10 cellular contexts compared by ENCODE assay signal in genomic region chr7:159143780-159144755, GRCh38. TPM values are rescaled to one million over a fixed set of nuclear protein-coding genes. Genes with fewer than 3 reads are reported as not detected.
DNase-seq lines count a peak whose midpoint lies in the region; ATAC-seq and TF ChIP-seq lines count a peak whose summit lies in the region.
"Had no signal": no experiment of that assay in that cellular context is flagged by ENCODE, and none has a peak within 500 bp of the region (broad histone marks: within the 10 kb centered on the region; RNA-seq: fewer than 3 reads in every experiment).

No MANE protein-coding gene starts in this region.

- H3K4me1 ChIP-seq in body of pancreas: peaks cover 7% of the 10 kb centered on the region
- peaks cover 0 to 14% of the 10 kb centered on the region in 2 donors for H3K4me1 ChIP-seq in lung (ENCODE audit: control insufficient read depth in 2 of 2, insufficient read depth in 2 of 2, low read length in 2 of 2)
- peaks cover 12% of the 10 kb centered on the region for H3K4me1 ChIP-seq in stomach smooth muscle (ENCODE audit: control insufficient read depth, insufficient read depth, low read length)

- H3K27me3 ChIP-seq in body of pancreas: no peaks in the 10 kb centered on the region
- peaks cover 4% of the 10 kb centered on the region for H3K27me3 ChIP-seq in lung (ENCODE audit: control insufficient read depth, insufficient read depth)
- H3K27me3 ChIP-seq in stomach smooth muscle (ENCODE audit: control insufficient read depth in 1 of 2, insufficient read depth in 2 of 2, low read length in 2 of 2): peaks cover 12 to 32% of the 10 kb centered on the region in 2 donors

- DNase-seq in NCI-H748 (lab: John Stamatoyannopoulos, UW; ENCODE audit: unreplicated experiment): peak; percentile 64
- DNase-seq in NCI-H748 treated with DMSO at 0.1 percent for 48 hours (lab: John Stamatoyannopoulos, UW): no peak
- peak; percentile 39 to 58 (median 50) for DNase-seq in body of pancreas
- DNase-seq in lung (ENCODE audit: low spot score): no peak
- no peak for DNase-seq in GM10266 (ENCODE audit: extremely low spot score)
- no peak for DNase-seq in NCI-H1694 (lab: John Stamatoyannopoulos, UW)
- DNase-seq: NCI-H446 treated with DMSO at 0.1 percent for 48 hours had no signal

- WGBS in body of pancreas, 2 donors: 1 to 5% methylated on average over 33 to 95 of the region's 97 CpGs
- WGBS in lung, 2 donors: 2 to 3% methylated on average over 72 to 97 of the region's 97 CpGs

- H3K27ac ChIP-seq in body of pancreas (peak overlapping the region in 2 of 4 donors; percentile 10 to 51), lung (ENCODE audit: low read depth in 1 of 2, low read length in 1 of 2) (no peak overlapping the region), stomach smooth muscle (ENCODE audit: low read length) (no peak overlapping the region)

- H3K36me3 ChIP-seq in body of pancreas (replicated peaks in 1 of 2; ENCODE audit: insufficient read depth in 1 of 2, low read depth in 2 of 2) (no peaks in the 10 kb centered on the region), lung (ENCODE audit: control insufficient read depth in 2 of 2, insufficient read depth in 2 of 2, low read length in 2 of 2) (no peaks in the 10 kb centered on the region), stomach smooth muscle (ENCODE audit: control insufficient read depth in 2 of 2, insufficient read depth in 2 of 2, low read length in 2 of 2) (peaks cover 0 to 4% of the 10 kb centered on the region in 2 donors)

- peak overlapping the region; percentile 21 to 30 for H3K9ac ChIP-seq in stomach smooth muscle (ENCODE audit: low read length in 2 of 2)

- peak; percentile 65 for ATAC-seq in body of pancreas
- ATAC-seq in lung (ENCODE audit: insufficient read depth, low FRiP score): no peak
- ATAC-seq in HG02884 (IDR thresholded peaks at IDR 0.05; ENCODE audit: unreplicated experiment): no peak

- TF ChIP-seq POLR2A in body of pancreas (IDR thresholded peaks at IDR 0.05): peak; percentile 15 to 37 (median 20)

- H3K9me3 ChIP-seq in body of pancreas (no peaks in the 10 kb centered on the region), lung (ENCODE audit: control insufficient read depth in 2 of 2, insufficient read depth in 1 of 2, low read length in 1 of 2) (peaks cover 0 to 3% of the 10 kb centered on the region in 2 donors), stomach smooth muscle (ENCODE audit: control insufficient read depth in 2 of 2, low read length in 2 of 2) (no peaks in the 10 kb centered on the region)

- intact Hi-C loops in body of pancreas (cut with DNase I): no loop called here

- H3K4me3 ChIP-seq in body of pancreas: peak overlapping the region; percentile 51 to 70
- peak overlapping the region; percentile 16 for H3K4me3 ChIP-seq in lung
- H3K4me3 ChIP-seq in stomach smooth muscle (ENCODE audit: low read length in 2 of 2): peak overlapping the region; percentile 62 to 75

- TF ChIP-seq CTCF in body of pancreas (IDR thresholded peaks at IDR 0.05) (no peak), lung (IDR thresholded peaks at IDR 0.05; ENCODE audit: control extremely low read depth, extremely low read depth) (no peak), GM10266 (IDR thresholded peaks at IDR 0.05; ENCODE audit: control insufficient read depth, insufficient read depth, low read depth, missing control alignments) (no peak)

RNA-seq across cellular contexts. Expression of gene VIPR2, which starts 0.6 kb away (rescaled TPM):
- total RNA-seq in body of pancreas (10 to 100 TPM; 10.9 to 18.2 TPM), lung (under 1 TPM; 0.58 to 0.88 TPM)
- polyA plus RNA-seq in lung: under 1 TPM; 0.02 to 0.91 TPM
- polyA plus RNA-seq: AG04450 had no signal

Comparison
In these comparisons a context has a peak if more than half of its experiments do, and no peak if none do; other contexts are left out.
1. DNase-seq: peak in NCI-H748 (single experiment) and body of pancreas (4 of 4); none in NCI-H748 treated with DMSO at 0.1 percent for 48 hours (single experiment), lung (single experiment), GM10266 (single experiment) and NCI-H1694 (single experiment).
2. H3K4me3 ChIP-seq: peak in every context shown above with its lines; median percentile 68 in stomach smooth muscle; 60 in body of pancreas; 16 in lung.
3. RNA of gene VIPR2, which starts 0.6 kb away (total RNA-seq): 10.9 to 18.2 TPM in body of pancreas; 0.58 to 0.88 TPM in lung; every median in the first group is over 4 times any median in the second.